ENCODE assay signal across 15 cellular contexts in genomic region chr3:10160925-10161324, GRCh38. TPM values are rescaled to one million over a fixed set of nuclear protein-coding genes. Genes with fewer than 3 reads are reported as not detected.
"Had no signal": no experiment of that assay in that cellular context is flagged by ENCODE, and none has a peak within 500 bp of the region (broad histone marks: within the 10 kb centered on the region; RNA-seq: fewer than 3 reads in every experiment).

No MANE protein-coding gene starts in this region.

- H3K36me3 ChIP-seq: colonic mucosa, esophagus muscularis mucosa, lower lobe of right lung, transverse colon, vagina had no signal

- H3K27me3 ChIP-seq: body of pancreas, colonic mucosa, esophagus muscularis mucosa, transverse colon, vagina had no signal

- DNase-seq: activated CD4-positive, alpha-beta T cell treated with anti-CD3 and anti-CD28 coated beads, Interleukin-2, amount 10 ng/mL, durations not matched to agents 7 days and 5 days; activated CD8-positive, alpha-beta memory T cell treated with anti-CD3 and anti-CD28 coated beads, Interleukin-2, amount 50 U/mL, for 48 hours; activated naive CD8-positive, alpha-beta T cell treated with anti-CD3 and anti-CD28 coated beads for 36 hours; body of pancreas; central memory CD4-positive, alpha-beta T cell; colonic mucosa; hippocampal formation; lower lobe of right lung; stimulated activated CD4-positive, alpha-beta T cell treated with anti-CD3 and anti-CD28 coated beads, Interleukin-2, amount 100 ng/mL, for 48 hours; stimulated activated naive CD4-positive, alpha-beta T cell treated with Interleukin-2 at 50 U/mL for 16 hours; transverse colon had no signal

- H3K9me3 ChIP-seq: body of pancreas, colonic mucosa, esophagus muscularis mucosa, lower lobe of right lung, transverse colon, vagina had no signal

- H3K4me3 ChIP-seq: body of pancreas, colonic mucosa, esophagus muscularis mucosa, lower lobe of right lung, transverse colon, vagina had no signal

- ATAC-seq: body of pancreas, lower lobe of right lung had no signal

- H3K27ac ChIP-seq: body of pancreas, colonic mucosa, esophagus muscularis mucosa, lower lobe of right lung, transverse colon, vagina had no signal

- H3K4me1 ChIP-seq: colonic mucosa had no signal

RNA-seq across cellular contexts. Expression of gene FANCD2OS, which starts 52.9 kb away (rescaled TPM):
- total RNA-seq: activated CD4-positive, alpha-beta T cell treated with anti-CD3 and anti-CD28 coated beads, Interleukin-2, amount 10 ng/mL, durations not matched to agents 7 days and 5 days; activated naive CD8-positive, alpha-beta T cell treated with anti-CD3 and anti-CD28 coated beads for 36 hours; activated T-helper 1 cell treated with anti-CD3 and anti-CD28 coated beads, Interleukin-12 subunit alpha, Interleukin-12 subunit beta, Interleukin-2, Interleukin-4 antibody, amounts not matched to agents 30 ng/mL and 10 ng/mL and 1 ng/mL, durations not matched to agents 14 hours and 24 hours and 36 hours; body of pancreas; colonic mucosa; esophagus muscularis mucosa; lower lobe of right lung; renal cortical epithelial cell; transverse colon; vagina had no signal
